11 cellular contexts compared by ENCODE assay signal in genomic region chr3:110420158-110420641, GRCh38.
DNase-seq lines count a peak whose midpoint lies in the region; ATAC-seq and TF ChIP-seq lines count a peak whose summit lies in the region.
"Had no signal": no experiment of that assay in that cellular context is flagged by ENCODE, and none has a peak within 500 bp of the region (broad histone marks: within the 10 kb centered on the region; RNA-seq: fewer than 3 reads in every experiment).

No MANE protein-coding gene starts in this region.

- 55% methylated on average over 3 of the region's 3 CpGs for WGBS in suprapubic skin

- no peak overlapping the region for H3K27ac ChIP-seq in suprapubic skin
- H3K27ac ChIP-seq: neutrophil had no signal

- TF ChIP-seq CTCF in suprapubic skin (IDR thresholded peaks at IDR 0.05): no peak

- no peaks in the 10 kb centered on the region for H3K27me3 ChIP-seq in suprapubic skin
- H3K27me3 ChIP-seq: neutrophil had no signal

- peak; percentile 68 for DNase-seq in H4 (ENCODE audit: low spot score)
- DNase-seq in SW 1271 (lab: John Stamatoyannopoulos, UW): peak; percentile 55 to 80
- DNase-seq in fibroblast of the conjunctiva (ENCODE audit: low read depth): peak; percentile 68
- DNase-seq in smooth muscle cell of the brain vasculature (ENCODE audit: low read depth, low spot score): peak; percentile 33
- DNase-seq in T1000 (lab: John Stamatoyannopoulos, UW): no peak
- no peak for DNase-seq in SKM-1 (lab: John Stamatoyannopoulos, UW; ENCODE audit: unreplicated experiment)
- no peak for DNase-seq in suprapubic skin (ENCODE audit: low spot score in 2 of 2)
- DNase-seq: KBM-7, NCI-H345 had no signal

- no peaks in the 10 kb centered on the region for H3K9me3 ChIP-seq in suprapubic skin
- H3K9me3 ChIP-seq: neutrophil had no signal

- no peaks in the 10 kb centered on the region for H3K36me3 ChIP-seq in suprapubic skin
- H3K36me3 ChIP-seq: neutrophil had no signal

- no peak for ATAC-seq in HG03457 (IDR thresholded peaks at IDR 0.05; ENCODE audit: unreplicated experiment)

- no peak for TF ChIP-seq EP300 in suprapubic skin (IDR thresholded peaks at IDR 0.05)

- H3K4me1 ChIP-seq in suprapubic skin: no peaks in the 10 kb centered on the region

- no peak overlapping the region for H3K4me3 ChIP-seq in suprapubic skin

- TF ChIP-seq POLR2A in suprapubic skin (IDR thresholded peaks at IDR 0.05): no peak

Comparison
In these comparisons a context has a peak if more than half of its experiments do, and no peak if none do; other contexts are left out.
1. DNase-seq: peak in H4 (single experiment), SW 1271 (2 of 2), fibroblast of the conjunctiva (single experiment) and smooth muscle cell of the brain vasculature (single experiment); none in T1000 (single experiment), SKM-1 (single experiment) and suprapubic skin (0 of 2).